14 cellular contexts compared by ENCODE assay signal in the genomic region with DNA sequence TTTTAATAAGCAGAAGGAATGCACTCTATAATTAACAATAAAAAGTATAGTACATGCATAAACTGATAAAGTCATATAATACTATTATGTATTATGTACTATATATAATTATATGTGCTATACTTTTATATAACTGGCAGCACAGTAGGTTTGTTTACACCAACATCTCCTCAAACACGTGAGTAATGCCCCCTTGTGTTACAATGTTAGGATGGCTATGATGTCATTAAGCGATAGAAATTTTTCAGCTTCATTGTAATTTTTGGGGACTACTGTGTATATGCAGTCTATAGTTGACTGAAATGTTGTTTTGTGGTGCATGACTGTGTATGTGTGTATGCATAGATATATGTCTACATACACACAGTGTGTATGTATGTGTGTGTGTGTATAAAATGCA.
A peak's percentile ranks its signal among the peaks of the same experiment; 100 is the strongest.
DNase-seq lines count a peak whose midpoint lies in the region; ATAC-seq and TF ChIP-seq lines count a peak whose summit lies in the region.
"Had no signal": no experiment of that assay in that cellular context is flagged by ENCODE, and none has a peak within 500 bp of the region (broad histone marks: within the 10 kb centered on the region; RNA-seq: fewer than 3 reads in every experiment).

No MANE protein-coding gene starts in this region.

- in situ Hi-C loops in transverse colon (cut with MboI; ENCODE audit: low pct_ligation_motif_present in 1 of 4, low pct_unique_long_range_greater_than_20kb in 1 of 4, low sequenced_read_pairs in 3 of 4), result no loop called here

- H3K9me3 ChIP-seq in left ventricle myocardium inferior (replicated peaks) (no peaks in the 10 kb centered on the region), PC-3 (ENCODE audit: low read length) (no peaks in the 10 kb centered on the region), transverse colon (no peaks in the 10 kb centered on the region)
- H3K9me3 ChIP-seq: BLaER1 treated with 17β-estradiol and CSF1 and Interleukin-3, amounts not matched to agents 10 nM and 100 nM; sigmoid colon had no signal

- DNase-seq in left ventricle myocardium inferior (no peak), left ventricle myocardium superior (no peak), PC-3 (peak; percentile 33), epithelial cell of proximal tubule (ENCODE audit: low read depth) (no peak), NCI-H1694 treated with DMSO at 0.1 percent for 48 hours (lab: John Stamatoyannopoulos, UW) (no peak), transverse colon (no peak), NCI-H510A treated with DMSO at 0.1 percent for 48 hours (lab: John Stamatoyannopoulos, UW) (no peak), mesenteric fat pad (ENCODE audit: low spot score) (no peak)
- DNase-seq: activated CD4-positive, alpha-beta T cell treated with anti-CD3 and anti-CD28 coated beads for 1 hour; activated naive CD4-positive, alpha-beta T cell; NCI-H2081; SIG-M5; sigmoid colon had no signal

- TF ChIP-seq EP300 in transverse colon (IDR thresholded peaks at IDR 0.05; ENCODE audit: low read depth), result no peak

- no peak overlapping the region for H2AFZ ChIP-seq in PC-3 (ENCODE audit: low read length)

- no TSS peak for BruUV-seq in PC-3 (replicated peaks; lab: Mats Ljungman, UMichigan)

- H3K36me3 ChIP-seq in left ventricle myocardium inferior (peaks cover 34% of the 10 kb centered on the region), PC-3 (ENCODE audit: low read depth, low read length) (peaks cover 29% of the 10 kb centered on the region), transverse colon (peaks cover 0 to 24% (median 3%) of the 10 kb centered on the region in 4 donors)

- TF ChIP-seq POLR2A in transverse colon (IDR thresholded peaks at IDR 0.05), result no peak

- H4K20me1 ChIP-seq in PC-3 (ENCODE audit: low read length), result no peaks in the 10 kb centered on the region

- 60 to 66% methylated on average over 2 of the region's 2 CpGs for WGBS in transverse colon (ENCODE audit: low coverage in 1 of 2), 2 donors

- POLR2A ChIA-PET in PC-3 (lab: Charles Lee; ENCODE audit: unreplicated experiment), result interaction anchor here (0.6 kb wide), 1 partner anchor 248 kb away, joined by 15 read pairs; no protein-coding TSS in a partner anchor

- H3K4me1 ChIP-seq in left ventricle myocardium inferior, result no peaks in the 10 kb centered on the region
- no peaks in the 10 kb centered on the region for H3K4me1 ChIP-seq in PC-3 (ENCODE audit: insufficient read depth, low read length)
- H3K4me1 ChIP-seq in transverse colon, result no peaks in the 10 kb centered on the region
- H3K4me1 ChIP-seq: BLaER1 treated with 17β-estradiol and CSF1 and Interleukin-3, amounts not matched to agents 10 nM and 100 nM had no signal

- no peak for ATAC-seq in left ventricle myocardium superior
- ATAC-seq in PC-3, result no peak

- CTCF ChIA-PET in PC-3 (lab: Charles Lee), result interaction anchor here (0.8 kb wide), 1 partner anchor 53 kb away, joined by 3 read pairs; no protein-coding TSS in a partner anchor

- H3K4me3 ChIP-seq in left ventricle myocardium inferior (no peak overlapping the region), PC-3 (ENCODE audit: low read length) (no peak overlapping the region), epithelial cell of proximal tubule (ENCODE audit: low read depth, low read length) (no peak overlapping the region), transverse colon (no peak overlapping the region)
- H3K4me3 ChIP-seq: BLaER1 treated with 17β-estradiol and CSF1 and Interleukin-3, amounts not matched to agents 10 nM and 100 nM; sigmoid colon had no signal

- intact Hi-C loops in left ventricle myocardium inferior (cut with micrococcal nuclease), result loop anchor here (10.0 kb wide), 1 partner anchor 212 kb away; no protein-coding TSS in a partner anchor
- intact Hi-C loops in left ventricle myocardium superior (cut with micrococcal nuclease), result no loop called here
- intact Hi-C loops in PC-3 (cut with micrococcal nuclease), result no loop called here
- intact Hi-C loops in transverse colon (cut with DNase I; ENCODE audit: low total_unique reads), result no loop called here

- no peaks in the 10 kb centered on the region for H3K9me2 ChIP-seq in PC-3 (replicated peaks; ENCODE audit: low read length)

- H3K27me3 ChIP-seq in left ventricle myocardium inferior (ENCODE audit: low read depth), result no peaks in the 10 kb centered on the region
- H3K27me3 ChIP-seq in PC-3 (ENCODE audit: low read length), result no peaks in the 10 kb centered on the region
- H3K27me3 ChIP-seq in transverse colon, result no peaks in the 10 kb centered on the region
- H3K27me3 ChIP-seq: BLaER1 treated with 17β-estradiol and CSF1 and Interleukin-3, amounts not matched to agents 10 nM and 100 nM; sigmoid colon had no signal

- no peaks in the 10 kb centered on the region for H3F3A ChIP-seq in PC-3 (ENCODE audit: low read length, unreplicated experiment)

- H3K9ac ChIP-seq in PC-3 (ENCODE audit: low read length), result no peak overlapping the region
- H3K9ac ChIP-seq: BLaER1 treated with 17β-estradiol and CSF1 and Interleukin-3, amounts not matched to agents 10 nM and 100 nM had no signal

- H3K27ac ChIP-seq in left ventricle myocardium inferior (replicated peaks) (no peak overlapping the region), PC-3 (ENCODE audit: low read length) (no peak overlapping the region), transverse colon (no peak overlapping the region)
- H3K27ac ChIP-seq: BLaER1 treated with 17β-estradiol and CSF1 and Interleukin-3, amounts not matched to agents 10 nM and 100 nM; sigmoid colon had no signal

- TF ChIP-seq CTCF in left ventricle myocardium inferior (IDR thresholded peaks at IDR 0.05; ENCODE audit: borderline replicate concordance), result peak; percentile 27
- peak; percentile 37; the same call in 1 of the 2 replicates for TF ChIP-seq CTCF in PC-3 (conservative IDR thresholded peaks at IDR 0.05; ENCODE audit: low read depth, low read length)
- peak; percentile 37 for TF ChIP-seq CTCF in epithelial cell of proximal tubule (conservative IDR thresholded peaks at IDR 0.05; ENCODE audit: low read depth, low read length)
- no peak for TF ChIP-seq CTCF in transverse colon (IDR thresholded peaks at IDR 0.05)

- no peak overlapping the region for H3K4me2 ChIP-seq in PC-3 (ENCODE audit: low read length)
- H3K4me2 ChIP-seq: BLaER1 treated with 17β-estradiol and CSF1 and Interleukin-3, amounts not matched to agents 10 nM and 100 nM had no signal

- no peaks in the 10 kb centered on the region for H3K79me2 ChIP-seq in PC-3 (ENCODE audit: low read length)

Comparison
In these comparisons a context has a peak if more than half of its experiments do, and no peak if none do; other contexts are left out.
1. CTCF ChIP-seq: peak in left ventricle myocardium inferior (single experiment), PC-3 (single experiment) and epithelial cell of proximal tubule (single experiment); none in transverse colon (0 of 5).